ENCODE assay signal across 11 cellular contexts in the genomic region with DNA sequence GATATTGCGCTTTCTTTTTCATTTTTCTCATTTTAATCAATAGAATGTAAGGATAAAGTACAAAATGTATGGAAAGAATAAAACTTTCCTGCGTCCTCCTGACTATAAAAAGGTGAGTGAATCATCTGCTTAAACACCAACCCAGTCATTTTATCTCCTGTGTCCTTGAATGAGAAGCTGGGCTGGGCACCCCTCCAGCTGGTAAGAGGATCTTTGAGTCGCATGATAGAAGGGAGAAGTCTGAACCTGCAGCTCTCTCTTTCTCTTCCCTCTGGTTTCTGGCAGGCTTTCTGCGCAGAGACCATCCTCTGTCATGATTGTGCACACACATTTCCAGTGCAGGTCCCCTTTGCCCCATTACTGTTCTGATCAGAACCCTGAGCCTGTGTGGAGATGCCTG. TPM values are rescaled to one million over a fixed set of nuclear protein-coding genes. Genes with fewer than 3 reads are reported as not detected.
A peak's percentile ranks its signal among the peaks of the same experiment; 100 is the strongest.
DNase-seq lines count a peak whose midpoint lies in the region; ATAC-seq and TF ChIP-seq lines count a peak whose summit lies in the region.
"Had no signal": no experiment of that assay in that cellular context is flagged by ENCODE, and none has a peak within 500 bp of the region (broad histone marks: within the 10 kb centered on the region; RNA-seq: fewer than 3 reads in every experiment).

No MANE protein-coding gene starts in this region.

- H3K9me3 ChIP-seq in HCT116 (ENCODE audit: control insufficient read depth in 1 of 2, insufficient read depth in 1 of 2, low read depth in 1 of 2, low read length in 2 of 2) = no peaks in the 10 kb centered on the region
- no peaks in the 10 kb centered on the region for H3K9me3 ChIP-seq in colonic mucosa
- no peaks in the 10 kb centered on the region for H3K9me3 ChIP-seq in parathyroid adenoma (ENCODE audit: control insufficient read depth, low read length)
- H3K9me3 ChIP-seq in OCI-LY7 (ENCODE audit: low read length) = no peaks in the 10 kb centered on the region

- peaks cover 12 to 37% of the 10 kb centered on the region in 2 experiments; a peak in 3 of 4 replicates for H3K4me1 ChIP-seq in HCT116 (ENCODE audit: control insufficient read depth in 1 of 2, insufficient read depth in 2 of 2, low read length in 2 of 2)
- H3K4me1 ChIP-seq in colonic mucosa = peaks cover 12% of the 10 kb centered on the region
- H3K4me1 ChIP-seq in parathyroid adenoma = peaks cover 16% of the 10 kb centered on the region
- H3K4me1 ChIP-seq in OCI-LY7 (ENCODE audit: insufficient read depth, low read length, poor library complexity, severe bottlenecking) = peaks cover 17% of the 10 kb centered on the region

- peaks cover 18% of the 10 kb centered on the region for H3K4me1 Mint-ChIP-seq in T-helper 2 cell treated with Interferon-gamma antibody and Interleukin-4, amounts not matched to agents 5 μg/mL and 100 μg/mL, for 36 hours (ENCODE audit: low read depth)
- H3K4me1 Mint-ChIP-seq in activated naive CD4-positive, alpha-beta T cell treated with anti-CD3 and anti-CD28 coated beads, Interleukin-2, amount 10 ng/mL, durations not matched to agents 7 days and 5 days = peaks cover 16% of the 10 kb centered on the region

- H3K9me2 ChIP-seq in HCT116 (ENCODE audit: insufficient read depth) (no peaks in the 10 kb centered on the region), OCI-LY7 (ENCODE audit: insufficient read depth, low read length) (no peaks in the 10 kb centered on the region)

- H4K20me1 ChIP-seq in HCT116 (ENCODE audit: insufficient read depth) (no peaks in the 10 kb centered on the region), OCI-LY7 (ENCODE audit: insufficient read depth, low read length) (no peaks in the 10 kb centered on the region)

- no TSS peak for BruUV-seq in HCT116 (replicated peaks; lab: Mats Ljungman, UMichigan)
- no TSS peak for BruUV-seq in OCI-LY7 (replicated peaks; lab: Mats Ljungman, UMichigan)

- H3K4me3 ChIP-seq in HCT116 (replicated peaks in 1 of 2; ENCODE audit: low read depth in 1 of 2, low read length in 2 of 2) (no peak overlapping the region), colonic mucosa (no peak overlapping the region), parathyroid adenoma (ENCODE audit: low read depth, low read length) (no peak overlapping the region), OCI-LY7 (ENCODE audit: low read depth, low read length, poor library complexity, severe bottlenecking) (no peak overlapping the region)

- H2AFZ ChIP-seq in HCT116 (ENCODE audit: low read depth, low read length, poor library complexity, severe bottlenecking) (no peak overlapping the region), parathyroid adenoma (peak overlapping the region; percentile 36), OCI-LY7 (ENCODE audit: low read length) (no peak overlapping the region; the same call in 1 of the 2 replicates)

- DNase-seq in HCT116 (ENCODE audit: low read depth, low spot score) = no peak
- peak; percentile 63 for DNase-seq in NCI-H2171 treated with DMSO at 0.1 percent for 48 hours (lab: John Stamatoyannopoulos, UW)
- peak; percentile 62 for DNase-seq in colonic mucosa
- DNase-seq in OCI-LY7 (ENCODE audit: low spot score) = no peak
- no peak for DNase-seq in T-helper 2 cell treated with Interferon-gamma antibody and Interleukin-4, amounts not matched to agents 5 μg/mL and 100 μg/mL, for 36 hours (ENCODE audit: low spot score)
- DNase-seq in activated naive CD4-positive, alpha-beta T cell treated with anti-CD3 and anti-CD28 coated beads, Interleukin-2, amount 10 ng/mL, durations not matched to agents 7 days and 5 days = no peak
- DNase-seq: EL; NCI-H1048; stimulated activated CD4-positive, alpha-beta T cell treated with anti-CD3 and anti-CD28 coated beads, Interleukin-2, amount 100 ng/mL, for 24 hours had no signal

- H3K36me3 Mint-ChIP-seq in T-helper 2 cell treated with Interferon-gamma antibody and Interleukin-4, amounts not matched to agents 5 μg/mL and 100 μg/mL, for 36 hours (ENCODE audit: low read depth) = peaks cover 2% of the 10 kb centered on the region
- H3K36me3 Mint-ChIP-seq in activated naive CD4-positive, alpha-beta T cell treated with anti-CD3 and anti-CD28 coated beads, Interleukin-2, amount 10 ng/mL, durations not matched to agents 7 days and 5 days = peaks cover 2% of the 10 kb centered on the region

- intact Hi-C loops in HCT116 (cut with micrococcal nuclease) (no loop called here), colonic mucosa (cut with DNase I) (no loop called here), OCI-LY7 (cut with micrococcal nuclease; ENCODE audit: unreplicated experiment) (no loop called here)

- no peaks in the 10 kb centered on the region for H3K79me2 ChIP-seq in HCT116 (ENCODE audit: insufficient read depth, low read length)
- H3K79me2 ChIP-seq in parathyroid adenoma = no peaks in the 10 kb centered on the region
- no peaks in the 10 kb centered on the region for H3K79me2 ChIP-seq in OCI-LY7 (ENCODE audit: insufficient read depth, low read depth, low read length)

- H3K27ac Mint-ChIP-seq in T-helper 2 cell treated with Interferon-gamma antibody and Interleukin-4, amounts not matched to agents 5 μg/mL and 100 μg/mL, for 36 hours = no peak overlapping the region
- no peak overlapping the region for H3K27ac Mint-ChIP-seq in activated naive CD4-positive, alpha-beta T cell treated with anti-CD3 and anti-CD28 coated beads, Interleukin-2, amount 10 ng/mL, durations not matched to agents 7 days and 5 days

- POLR2A ChIA-PET in HCT116 (lab: Charles Lee) (interaction anchor here (1.7 kb wide), 1 partner anchor 11 kb away, joined by 4 read pairs; no protein-coding TSS in a partner anchor), OCI-LY7 (lab: Charles Lee) (interaction anchor here (0.6 to 1.1 kb wide), 5 partner anchors 8 to 691 kb away, joined by 3 to 7 read pairs (median 3); no protein-coding TSS in a partner anchor)

- no peak for TF ChIP-seq CTCF in HCT116 (IDR thresholded peaks at IDR 0.05 in 2 of 3, conservative IDR thresholded peaks at IDR 0.05 in 1 of 3; ENCODE audit: borderline replicate concordance in 1 of 3, insufficient read depth in 1 of 3, low read depth in 2 of 3, low read length in 2 of 3)
- TF ChIP-seq CTCF in colonic mucosa (IDR thresholded peaks at IDR 0.05) = no peak
- TF ChIP-seq CTCF in parathyroid adenoma (IDR thresholded peaks at IDR 0.05) = no peak
- TF ChIP-seq CTCF in OCI-LY7 (conservative IDR thresholded peaks at IDR 0.05; ENCODE audit: low read length) = no peak

- no peak overlapping the region for H3K4me3 Mint-ChIP-seq in T-helper 2 cell treated with Interferon-gamma antibody and Interleukin-4, amounts not matched to agents 5 μg/mL and 100 μg/mL, for 36 hours
- no peak overlapping the region for H3K4me3 Mint-ChIP-seq in activated naive CD4-positive, alpha-beta T cell treated with anti-CD3 and anti-CD28 coated beads, Interleukin-2, amount 10 ng/mL, durations not matched to agents 7 days and 5 days

- H3K36me3 ChIP-seq in HCT116 (ENCODE audit: control insufficient read depth in 1 of 2, insufficient read depth in 2 of 2, low read length in 2 of 2) (no peaks in the 10 kb centered on the region), colonic mucosa (no peaks in the 10 kb centered on the region), parathyroid adenoma (ENCODE audit: control insufficient read depth, insufficient read depth, low read length) (no peaks in the 10 kb centered on the region), OCI-LY7 (ENCODE audit: insufficient read depth, low read length) (no peaks in the 10 kb centered on the region)

- no peak overlapping the region for H3K27ac ChIP-seq in HCT116 (ENCODE audit: low read depth, low read length)
- H3K27ac ChIP-seq in colonic mucosa = no peak overlapping the region
- peak overlapping the region; percentile 20 for H3K27ac ChIP-seq in parathyroid adenoma
- no peak overlapping the region for H3K27ac ChIP-seq in OCI-LY7 (ENCODE audit: low read depth, low read length, poor library complexity, severe bottlenecking)

- ATAC-seq in HCT116 (no peak), HG02610 (IDR thresholded peaks at IDR 0.05; ENCODE audit: unreplicated experiment) (no peak)

- H3K27me3 Mint-ChIP-seq in T-helper 2 cell treated with Interferon-gamma antibody and Interleukin-4, amounts not matched to agents 5 μg/mL and 100 μg/mL, for 36 hours (ENCODE audit: low read depth) = peaks cover 22% of the 10 kb centered on the region
- peaks cover 11% of the 10 kb centered on the region for H3K27me3 Mint-ChIP-seq in activated naive CD4-positive, alpha-beta T cell treated with anti-CD3 and anti-CD28 coated beads, Interleukin-2, amount 10 ng/mL, durations not matched to agents 7 days and 5 days

- H3K9ac ChIP-seq in HCT116 (ENCODE audit: low read length) = no peak overlapping the region
- H3K9ac ChIP-seq in colonic mucosa (ENCODE audit: low read depth in 2 of 2, low read length in 2 of 2) = peak overlapping the region in 1 of 2 donors; percentile 7
- no peak overlapping the region for H3K9ac ChIP-seq in parathyroid adenoma

- RAD21 ChIA-PET in HCT116 (lab: Charles Lee; ENCODE audit: low non-redundant PET in 1 of 2, low total read pairs in 2 of 2, uncharacterized antibody in 2 of 2, unreplicated experiment in 2 of 2) = no interaction called here

- TF ChIP-seq RAD21 in HCT116 (IDR thresholded peaks at IDR 0.05; ENCODE audit: low read depth) = no peak

- no peak for TF ChIP-seq POLR2A in HCT116 (IDR thresholded peaks at IDR 0.05; ENCODE audit: borderline replicate concordance, extremely low read depth, insufficient read depth, insufficient read length)

- peak overlapping the region; percentile 22 for H3K4me2 ChIP-seq in HCT116 (ENCODE audit: low read length)
- no peak overlapping the region for H3K4me2 ChIP-seq in parathyroid adenoma (ENCODE audit: low read length)
- no peak overlapping the region for H3K4me2 ChIP-seq in OCI-LY7 (ENCODE audit: low read length)

- CTCF ChIA-PET in HCT116 (lab: Charles Lee) = no interaction called here
- CTCF ChIA-PET in OCI-LY7 (lab: Charles Lee; ENCODE audit: unreplicated experiment) = no interaction called here
- CTCF ChIA-PET in activated naive CD4-positive, alpha-beta T cell treated with anti-CD3 and anti-CD28 coated beads, Interleukin-2, amount 10 ng/mL, durations not matched to agents 7 days and 5 days (lab: Charles Lee) = interaction anchor here (1.0 kb wide), 1 partner anchor 18 kb away, joined by 3 read pairs; no protein-coding TSS in a partner anchor

- H3K27me3 ChIP-seq in HCT116 (ENCODE audit: insufficient read depth, low read length) = no peaks in the 10 kb centered on the region
- H3K27me3 ChIP-seq in colonic mucosa = no peaks in the 10 kb centered on the region
- no peaks in the 10 kb centered on the region for H3K27me3 ChIP-seq in parathyroid adenoma (ENCODE audit: control insufficient read depth, insufficient read depth, low read length)

- H3K9me3 Mint-ChIP-seq in T-helper 2 cell treated with Interferon-gamma antibody and Interleukin-4, amounts not matched to agents 5 μg/mL and 100 μg/mL, for 36 hours = no peaks in the 10 kb centered on the region
- peaks cover 7% of the 10 kb centered on the region for H3K9me3 Mint-ChIP-seq in activated naive CD4-positive, alpha-beta T cell treated with anti-CD3 and anti-CD28 coated beads, Interleukin-2, amount 10 ng/mL, durations not matched to agents 7 days and 5 days

RNA-seq across cellular contexts. Expression of a gene that starts 28.3 kb away (rescaled TPM):
- total RNA-seq in HCT116 (2021; ENCODE audit: unreplicated experiment) (54.8 TPM), colonic mucosa (10 to 100 TPM; 30.2 to 48.3 TPM), OCI-LY7 (2022) (127 and 129 TPM in 2 replicates)
- polyA plus RNA-seq in HCT116 (2012) = 41.1 and 46.9 TPM in 2 replicates
- 70.3 and 70.4 TPM in 2 replicates for total RNA-seq in OCI-LY7 (2014; rRNA removed; shearing (Covaris generic))

Comparison
In these comparisons a context has a peak if more than half of its experiments do, and no peak if none do; other contexts are left out.
1. DNase-seq: peak in NCI-H2171 treated with DMSO at 0.1 percent for 48 hours (single experiment) and colonic mucosa (single experiment); none in HCT116 (single experiment), OCI-LY7 (single experiment), T-helper 2 cell treated with Interferon-gamma antibody and Interleukin-4, amounts not matched to agents 5 μg/mL and 100 μg/mL, for 36 hours (single experiment) and activated naive CD4-positive, alpha-beta T cell treated with anti-CD3 and anti-CD28 coated beads, Interleukin-2, amount 10 ng/mL, durations not matched to agents 7 days and 5 days (single experiment).